Comparison of ENCODE assay signal across 9 cellular contexts in the genomic region with DNA sequence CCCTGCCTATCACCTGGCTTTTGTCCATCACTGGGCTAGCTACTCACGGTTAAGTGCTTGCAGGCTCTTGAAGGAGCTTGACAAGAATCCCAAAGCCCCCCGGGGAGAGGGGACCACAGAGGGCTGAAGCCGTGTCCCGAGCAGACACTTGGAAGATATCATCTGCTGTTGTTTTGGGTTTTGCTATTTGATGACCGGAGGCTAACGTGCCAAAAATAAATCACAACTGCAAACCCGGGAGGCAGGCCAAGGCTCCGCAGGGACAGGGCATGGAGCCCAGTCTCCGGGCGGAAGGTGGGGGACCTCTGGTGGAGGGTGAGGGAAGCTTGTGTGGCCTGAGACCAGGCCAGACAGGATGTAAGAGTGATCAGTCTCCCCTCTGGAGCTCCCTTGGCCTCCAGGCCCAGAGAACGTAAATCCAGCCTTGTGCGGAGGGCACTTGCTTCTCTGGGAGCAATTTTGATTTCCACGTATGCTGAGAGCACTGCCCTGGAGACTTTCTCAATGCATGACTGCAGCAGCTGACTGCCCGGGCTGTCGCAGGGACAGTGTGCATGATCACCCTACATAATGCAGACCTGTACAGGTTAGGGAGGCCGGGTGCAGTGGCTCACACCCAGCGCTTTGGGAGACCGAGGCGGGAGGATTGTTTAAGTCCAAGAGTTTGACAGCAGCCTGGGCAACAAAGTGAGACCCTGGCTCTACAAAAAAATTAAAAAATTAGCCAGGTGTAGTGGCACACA. TPM values are rescaled to one million over a fixed set of nuclear protein-coding genes. Genes with fewer than 3 reads are reported as not detected.
DNase-seq lines count a peak whose midpoint lies in the region; ATAC-seq and TF ChIP-seq lines count a peak whose summit lies in the region.
"Had no signal": no experiment of that assay in that cellular context is flagged by ENCODE, and none has a peak within 500 bp of the region (broad histone marks: within the 10 kb centered on the region; RNA-seq: fewer than 3 reads in every experiment).

A gene (minus strand): TSS at position 164 of the 743 bp plus-strand sequence. CDS start 4,011 bp downstream, outside the sequence.

- no peak for ATAC-seq in HG02884 (IDR thresholded peaks at IDR 0.05; ENCODE audit: unreplicated experiment)
- no peak for ATAC-seq in GM18868 (IDR thresholded peaks at IDR 0.05; ENCODE audit: unreplicated experiment)

- peak; percentile 39 for DNase-seq in DMS153 (lab: John Stamatoyannopoulos, UW)
- peak; percentile 80 to 83 for DNase-seq in NCI-H2081 (lab: John Stamatoyannopoulos, UW)
- DNase-seq in breast epithelium (ENCODE audit: low spot score in 2 of 2), result peak; percentile 68 to 88
- DNase-seq in superior temporal gyrus (ENCODE audit: extremely low spot score), result peak; percentile 84
- no peak for DNase-seq in T-helper 9 cell

- no peaks in the 10 kb centered on the region for H3K9me3 ChIP-seq in breast epithelium

- TF ChIP-seq POLR2A in breast epithelium (IDR thresholded peaks at IDR 0.05), result no peak

- H3K36me3 ChIP-seq in breast epithelium, result no peaks in the 10 kb centered on the region

- TF ChIP-seq CTCF in breast epithelium (IDR thresholded peaks at IDR 0.05), result peak in 2 of 3 donors; percentile 22 to 36

- H3K4me1 ChIP-seq in breast epithelium, result peaks cover 4 to 7% of the 10 kb centered on the region in 2 donors

- no peaks in the 10 kb centered on the region for H3K27me3 ChIP-seq in breast epithelium
- no peaks in the 10 kb centered on the region for H3K27me3 ChIP-seq in layer of hippocampus (ENCODE audit: control insufficient read depth, insufficient read depth, low read length)

- intact Hi-C loops in breast epithelium (cut with DNase I; ENCODE audit: low total_unique reads), result no loop called here

- H3K4me3 ChIP-seq in breast epithelium, result peak within 1 kb of the TSS in 2 of 3 donors; percentile 25 to 53

- H3K27ac ChIP-seq in breast epithelium (peak within 1 kb of the TSS; percentile 58 to 67), layer of hippocampus (ENCODE audit: low read depth, low read length) (peak within 1 kb of the TSS; percentile 91)
- H3K27ac ChIP-seq: HL-60 had no signal

RNA-seq across cellular contexts. Expression of the gene that starts here (rescaled TPM):
- total RNA-seq in breast epithelium, result 1 to 10 TPM; 2.6 to 4.3 (median 2.8) TPM
